2 cellular contexts compared by ENCODE assay signal in the genomic region with DNA sequence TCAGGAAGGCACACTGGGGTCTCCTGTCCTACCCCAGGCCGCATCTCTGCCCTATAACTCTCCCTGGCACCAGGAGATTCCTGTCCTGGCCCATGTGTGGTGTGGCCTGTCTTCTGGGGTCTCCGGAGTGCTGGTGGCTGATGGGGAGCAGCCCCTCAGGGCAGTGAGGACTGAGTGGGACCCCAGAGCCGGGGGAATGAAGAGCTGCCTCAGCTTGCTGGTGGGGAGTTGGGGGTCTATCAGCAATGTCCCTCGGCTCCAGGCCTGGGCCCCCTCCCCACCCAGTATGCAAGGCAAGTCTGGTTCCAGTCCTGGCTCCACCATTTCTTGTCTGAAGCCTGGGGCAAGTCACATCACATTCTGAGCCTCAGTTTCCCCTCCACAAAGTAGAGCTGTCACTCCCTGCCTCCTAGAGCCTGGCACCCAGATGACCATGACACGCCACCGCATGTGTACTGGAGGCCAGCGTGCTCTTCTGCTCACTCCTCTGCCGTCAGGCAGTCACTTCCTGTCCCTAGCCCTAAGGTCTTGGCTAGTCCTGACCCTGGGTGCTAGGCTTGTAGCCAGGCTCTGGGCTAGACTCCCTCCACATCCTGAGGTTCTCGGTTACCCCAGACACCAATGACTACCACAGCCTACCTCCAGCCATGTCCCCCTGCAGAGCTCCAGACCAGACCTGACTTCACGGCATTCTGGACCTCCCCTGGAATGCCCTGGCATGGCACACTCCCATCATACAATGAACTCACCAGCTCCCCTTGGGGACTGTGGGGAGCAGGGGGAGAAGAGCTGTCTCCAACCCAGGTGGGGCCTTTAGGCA.
TF ChIP-seq lines count a peak whose summit lies in the region.

No MANE protein-coding gene starts in this region.

TF ChIP-seq in IMR-90, 13 proteins besides CTCF, POLR2A, EP300 and RAD21:
- TF ChIP-seq RCOR1 (IDR thresholded peaks at IDR 0.05; ENCODE audit: insufficient replicate concordance, low read length) (no peak), NFE2L2 (IDR thresholded peaks at IDR 0.05; ENCODE audit: low read depth, low read length) (no peak)
- TF ChIP-seq, protein P1, sequence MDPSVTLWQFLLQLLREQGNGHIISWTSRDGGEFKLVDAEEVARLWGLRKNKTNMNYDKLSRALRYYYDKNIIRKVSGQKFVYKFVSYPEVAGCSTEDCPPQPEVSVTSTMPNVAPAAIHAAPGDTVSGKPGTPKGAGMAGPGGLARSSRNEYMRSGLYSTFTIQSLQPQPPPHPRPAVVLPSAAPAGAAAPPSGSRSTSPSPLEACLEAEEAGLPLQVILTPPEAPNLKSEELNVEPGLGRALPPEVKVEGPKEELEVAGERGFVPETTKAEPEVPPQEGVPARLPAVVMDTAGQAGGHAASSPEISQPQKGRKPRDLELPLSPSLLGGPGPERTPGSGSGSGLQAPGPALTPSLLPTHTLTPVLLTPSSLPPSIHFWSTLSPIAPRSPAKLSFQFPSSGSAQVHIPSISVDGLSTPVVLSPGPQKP (IDR thresholded peaks at IDR 0.05; ENCODE audit: borderline replicate concordance, low read depth, low read length) = no peak

TF ChIP-seq in GM12878, 131 proteins besides CTCF, POLR2A, EP300 and RAD21:
- TF ChIP-seq NBN (IDR thresholded peaks at IDR 0.05) = 0 out of 2 replicates have a peak, but pooled peaks have one; percentile 10
- no peak for TF ChIP-seq RUNX3 (IDR thresholded peaks at IDR 0.05; ENCODE audit: low read length)
- TF ChIP-seq, protein P1 (IDR thresholded peaks at IDR 0.05; ENCODE audit: low read depth, low read length) = peak; percentile 10; the same call in 1 of the 2 replicates
- TF ChIP-seq MYC (IDR thresholded peaks at IDR 0.05; ENCODE audit: insufficient read depth, insufficient read length, insufficient replicate concordance, low read length, severe bottlenecking) = no peak
- no peak for TF ChIP-seq RB1 (IDR thresholded peaks at IDR 0.05; ENCODE audit: borderline replicate concordance)
- TF ChIP-seq DPF2 (IDR thresholded peaks at IDR 0.05) = peak; percentile 16; the same call in 1 of the 2 replicates
- TF ChIP-seq HDGF (IDR thresholded peaks at IDR 0.05) = peak; percentile 29
- 0 out of 2 replicates have a peak, but pooled peaks have one; percentile 34 for TF ChIP-seq WRNIP1 (IDR thresholded peaks at IDR 0.05; ENCODE audit: borderline replicate concordance, low read depth, low read length)
- TF ChIP-seq, protein P2, sequence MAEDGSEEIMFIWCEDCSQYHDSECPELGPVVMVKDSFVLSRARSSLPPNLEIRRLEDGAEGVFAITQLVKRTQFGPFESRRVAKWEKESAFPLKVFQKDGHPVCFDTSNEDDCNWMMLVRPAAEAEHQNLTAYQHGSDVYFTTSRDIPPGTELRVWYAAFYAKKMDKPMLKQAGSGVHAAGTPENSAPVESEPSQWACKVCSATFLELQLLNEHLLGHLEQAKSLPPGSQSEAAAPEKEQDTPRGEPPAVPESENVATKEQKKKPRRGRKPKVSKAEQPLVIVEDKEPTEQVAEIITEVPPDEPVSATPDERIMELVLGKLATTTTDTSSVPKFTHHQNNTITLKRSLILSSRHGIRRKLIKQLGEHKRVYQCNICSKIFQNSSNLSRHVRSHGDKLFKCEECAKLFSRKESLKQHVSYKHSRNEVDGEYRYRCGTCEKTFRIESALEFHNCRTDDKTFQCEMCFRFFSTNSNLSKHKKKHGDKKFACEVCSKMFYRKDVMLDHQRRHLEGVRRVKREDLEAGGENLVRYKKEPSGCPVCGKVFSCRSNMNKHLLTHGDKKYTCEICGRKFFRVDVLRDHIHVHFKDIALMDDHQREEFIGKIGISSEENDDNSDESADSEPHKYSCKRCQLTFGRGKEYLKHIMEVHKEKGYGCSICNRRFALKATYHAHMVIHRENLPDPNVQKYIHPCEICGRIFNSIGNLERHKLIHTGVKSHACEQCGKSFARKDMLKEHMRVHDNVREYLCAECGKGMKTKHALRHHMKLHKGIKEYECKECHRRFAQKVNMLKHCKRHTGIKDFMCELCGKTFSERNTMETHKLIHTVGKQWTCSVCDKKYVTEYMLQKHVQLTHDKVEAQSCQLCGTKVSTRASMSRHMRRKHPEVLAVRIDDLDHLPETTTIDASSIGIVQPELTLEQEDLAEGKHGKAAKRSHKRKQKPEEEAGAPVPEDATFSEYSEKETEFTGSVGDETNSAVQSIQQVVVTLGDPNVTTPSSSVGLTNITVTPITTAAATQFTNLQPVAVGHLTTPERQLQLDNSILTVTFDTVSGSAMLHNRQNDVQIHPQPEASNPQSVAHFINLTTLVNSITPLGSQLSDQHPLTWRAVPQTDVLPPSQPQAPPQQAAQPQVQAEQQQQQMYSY (CRISPR knock-in tag; IDR thresholded peaks at IDR 0.05) = no peak
- 0 out of 2 replicates have a peak, but pooled peaks have one; percentile 1 for TF ChIP-seq LARP7 (IDR thresholded peaks at IDR 0.05)
- no peak for TF ChIP-seq SMC3 (IDR thresholded peaks at IDR 0.05; ENCODE audit: borderline replicate concordance, low read length)
- TF ChIP-seq IKZF2 (IDR thresholded peaks at IDR 0.05) = no peak; a peak in 1 of 4 replicates
- no peak for TF ChIP-seq HCFC1 (IDR thresholded peaks at IDR 0.05; ENCODE audit: low read length)
